Comparison of ENCODE assay signal across 18 cellular contexts in genomic region chr4:100721490-100721889, GRCh38.
"Had no signal": no experiment of that assay in that cellular context is flagged by ENCODE, and none has a peak within 500 bp of the region (broad histone marks: within the 10 kb centered on the region; RNA-seq: fewer than 3 reads in every experiment).

No MANE protein-coding gene starts in this region.

- H3K4me1 ChIP-seq: gastrocnemius medialis, left ventricle myocardium inferior, lower lobe of right lung, spleen, transverse colon had no signal

- DNase-seq: effector memory CD8-positive, alpha-beta T cell; gastrocnemius medialis; left cardiac atrium; left ventricle myocardium inferior; lower lobe of right lung; natural killer cell; posterior cingulate gyrus; spleen; stimulated activated CD4-positive, alpha-beta T cell treated with anti-CD3 and anti-CD28 coated beads, Interleukin-15, amount 100 ng/mL, for 24 hours; stimulated activated CD4-positive, alpha-beta T cell treated with anti-CD3 and anti-CD28 coated beads, Interleukin-1b, Interleukin-23, amount 100 ng/mL, for 48 hours; stimulated activated CD4-positive, alpha-beta T cell treated with anti-CD3 and anti-CD28 coated beads, Interleukin-4, amount 100 ng/mL, for 4 hours; stimulated activated naive B cell treated with anti-CD40 and anti-IgM and Interleukin-4, amounts not matched to agents 10 μg/mL and 1 μg/mL and 100 μg/mL, for 72 hours; stimulated activated naive CD8-positive, alpha-beta T cell treated with anti-CD3 and anti-CD28 coated beads, Interleukin-15, amount 100 ng/mL, for 72 hours; transverse colon had no signal

- H3K27ac ChIP-seq: epithelial cell of prostate, gastrocnemius medialis, left ventricle myocardium inferior, lower lobe of right lung, spleen, thoracic aorta, transverse colon had no signal

- H3K4me3 ChIP-seq: esophagus muscularis mucosa, gastrocnemius medialis, left ventricle myocardium inferior, lower lobe of right lung, spleen, thoracic aorta, transverse colon had no signal

- H3K27me3 ChIP-seq: esophagus muscularis mucosa, gastrocnemius medialis, spleen, transverse colon had no signal

- H3K36me3 ChIP-seq: esophagus muscularis mucosa, gastrocnemius medialis, left ventricle myocardium inferior, lower lobe of right lung, spleen, thoracic aorta, transverse colon had no signal

- ATAC-seq: effector memory CD8-positive, alpha-beta T cell; gastrocnemius medialis; left cardiac atrium; lower lobe of right lung; natural killer cell; sciatic nerve; stimulated activated naive B cell treated with anti-CD40 and anti-IgM and Interleukin-4, amounts not matched to agents 10 μg/mL and 1 μg/mL and 100 μg/mL, for 72 hours; stimulated activated naive CD8-positive, alpha-beta T cell treated with anti-CD3 and anti-CD28 coated beads, Interleukin-15, amount 100 ng/mL, for 72 hours had no signal

- H3K9me3 ChIP-seq: esophagus muscularis mucosa, gastrocnemius medialis, lower lobe of right lung, thoracic aorta had no signal
